22 cellular contexts compared by ENCODE assay signal in genomic region chr1:236129315-236129714, GRCh38. TPM values are rescaled to one million over a fixed set of nuclear protein-coding genes. Genes with fewer than 3 reads are reported as not detected.
DNase-seq lines count a peak whose midpoint lies in the region; ATAC-seq, FAIRE-seq and TF ChIP-seq lines count a peak whose summit lies in the region.
"Had no signal": no experiment of that assay in that cellular context is flagged by ENCODE, and none has a peak within 500 bp of the region (broad histone marks: within the 10 kb centered on the region; RNA-seq: fewer than 3 reads in every experiment).

No MANE protein-coding gene starts in this region.

- TF ChIP-seq RAD21 in K562 (CRISPR knock-in tag; conservative IDR thresholded peaks at IDR 0.05 in 1 of 2, IDR thresholded peaks at IDR 0.05 in 1 of 2) = no peak

- intact Hi-C loops in K562 (cut with micrococcal nuclease) = no loop called here
- intact Hi-C loops in kidney (cut with DNase I) = no loop called here
- intact Hi-C loops in sciatic nerve (cut with DNase I) = no loop called here
- intact Hi-C loops in posterior vena cava (cut with DNase I) = loop anchor here in 1 of 2 donors (10.0 kb wide), 1 partner anchor 185 kb away; no protein-coding TSS in a partner anchor

- H3K36me3 ChIP-seq in HUES64 (ENCODE audit: insufficient read depth, low read length) (no peaks in the 10 kb centered on the region), K562 (ENCODE audit: control insufficient read depth, insufficient read depth, low read length) (no peaks in the 10 kb centered on the region), kidney (ENCODE audit: control insufficient read depth in 1 of 2, insufficient read depth in 2 of 2, low read length in 2 of 2) (no peaks in the 10 kb centered on the region)
- H3K36me3 ChIP-seq: brain microvascular endothelial cell, spleen had no signal

- CTCF ChIA-PET in K562 (lab: Yijun Ruan, JAX; ENCODE audit: low intra/inter-chr PET ratio) = no interaction called here
- CTCF ChIA-PET in RWPE1 (lab: Yijun Ruan, JAX) = no interaction called here

- FAIRE-seq in K562 (lab: Jason Lieb, UNC) (no peak), kidney (lab: Jason Lieb, UNC) (no peak)
- FAIRE-seq: H54, TTC549 had no signal

- no peak overlapping the region for H3K4me3 ChIP-seq in HUES64 (ENCODE audit: low read length)
- H3K4me3 ChIP-seq in K562 = no peak overlapping the region
- H3K4me3 ChIP-seq in kidney (ENCODE audit: low read length in 2 of 2) = no peak overlapping the region
- H3K4me3 ChIP-seq: PC-9, spleen, testis had no signal

- H3K9ac ChIP-seq in HUES64 (ENCODE audit: low read depth, low read length) (peak overlapping the region; percentile 31), K562 (ENCODE audit: insufficient read depth in 1 of 2, low read depth in 2 of 2, low read length in 2 of 2) (no peak overlapping the region), kidney (ENCODE audit: low read length in 2 of 2) (no peak overlapping the region)

- H3K4me1 ChIP-seq in HUES64 (ENCODE audit: insufficient read depth, low read length) (peaks cover 14% of the 10 kb centered on the region), K562 (replicated peaks in 1 of 2; ENCODE audit: control insufficient read depth in 2 of 2, insufficient read depth in 2 of 2, low read length in 2 of 2) (no peaks in the 10 kb centered on the region), kidney (ENCODE audit: control insufficient read depth in 1 of 2, insufficient read depth in 1 of 2, low read depth in 1 of 2, low read length in 2 of 2) (peaks cover 2 to 3% of the 10 kb centered on the region in 2 donors)
- H3K4me1 ChIP-seq: spleen, testis had no signal

- no TSS peak for BruUV-seq in K562 (replicated peaks; lab: Mats Ljungman, UMichigan)

- no peak overlapping the region; the same call in 1 of the 2 replicates for H3K27ac ChIP-seq in HUES64 (ENCODE audit: low read depth, low read length)
- H3K27ac ChIP-seq in K562 (ENCODE audit: extremely low read depth, low read depth, low read length) = no peak overlapping the region
- H3K27ac ChIP-seq in kidney (ENCODE audit: low read depth in 2 of 2, low read length in 2 of 2) = no peak overlapping the region
- H3K27ac ChIP-seq in RWPE1 = no peak overlapping the region
- H3K27ac ChIP-seq: brain microvascular endothelial cell, HL-60, PC-9, spleen, testis had no signal

- H3K27me3 ChIP-seq in HUES64 (ENCODE audit: insufficient read depth, low read length) (no peaks in the 10 kb centered on the region), K562 (ENCODE audit: control insufficient read depth in 2 of 2, insufficient read depth in 2 of 2, low read length in 2 of 2) (peaks cover 9 to 51% of the 10 kb centered on the region in 2 experiments; a peak in 4 of 5 replicates)
- H3K27me3 ChIP-seq: brain microvascular endothelial cell, testis had no signal

- H2AFZ ChIP-seq in K562 (ENCODE audit: low read depth, low read length) = peak overlapping the region; percentile 27; the same call in 1 of the 2 replicates
- H2AFZ ChIP-seq: PC-9 had no signal

- in situ Hi-C loops in K562 (cut with MboI) = no loop called here

- ATAC-seq in K562 (peak; percentile 40), sciatic nerve (peak; percentile 69)

- no peak for TF ChIP-seq EP300 in K562 (IDR thresholded peaks at IDR 0.05; ENCODE audit: low read length)

- 60% methylated on average over 5 of the region's 5 CpGs for WGBS in HUES64
- 9% methylated on average over 5 of the region's 5 CpGs for WGBS in K562 (ENCODE audit: insufficient coverage, low coverage, missing lambda C conversion rate)

- H3K79me2 ChIP-seq in K562 (ENCODE audit: control insufficient read depth, insufficient read depth, low read length) = no peaks in the 10 kb centered on the region

- TF ChIP-seq CTCF in K562 (IDR thresholded peaks at IDR 0.05 in 2 of 3, conservative IDR thresholded peaks at IDR 0.05 in 1 of 3; ENCODE audit: insufficient read depth in 2 of 3, low read depth in 1 of 3, low read length in 3 of 3) = no peak
- no peak for TF ChIP-seq CTCF in kidney (IDR thresholded peaks at IDR 0.05; ENCODE audit: borderline replicate concordance, extremely low read depth, insufficient read depth)
- no peak for TF ChIP-seq CTCF in RWPE1 (conservative IDR thresholded peaks at IDR 0.05; ENCODE audit: low read depth)

- TF ChIP-seq POLR2A in K562 (conservative IDR thresholded peaks at IDR 0.05) = no peak

- H4K20me1 ChIP-seq in K562 (replicated peaks; ENCODE audit: control insufficient read depth, insufficient read depth, low read length) = no peaks in the 10 kb centered on the region

- H3K9me3 ChIP-seq in HUES64 (ENCODE audit: insufficient read depth, low read depth, low read length) (no peaks in the 10 kb centered on the region), K562 (replicated peaks; ENCODE audit: control insufficient read depth, insufficient read depth, low read depth, low read length) (no peaks in the 10 kb centered on the region), kidney (ENCODE audit: control insufficient read depth in 1 of 2, low read length in 2 of 2) (no peaks in the 10 kb centered on the region)
- H3K9me3 ChIP-seq: testis had no signal

- DNase-seq in K562 (ENCODE audit: extremely low read depth in 1 of 4, low spot score in 3 of 4) (no peak), kidney (peak; percentile 41), sciatic nerve (ENCODE audit: low spot score) (no peak), AG08396 (ENCODE audit: low spot score) (no peak), posterior vena cava (ENCODE audit: low spot score) (no peak), RWPE1 (ENCODE audit: low spot score) (no peak)
- DNase-seq in activated CD8-positive, alpha-beta memory T cell treated with anti-CD3 and anti-CD28 coated beads, Interleukin-2, amount 50 U/mL, for 48 hours = no peak
- DNase-seq: activated CD4-positive, alpha-beta T cell treated with anti-CD3 and anti-CD28 coated beads, Interleukin-2, amount 50 U/mL, for 4 hours; activated T-cell treated with anti-CD3 and anti-CD28 coated beads, Interleukin-2, amount 50 U/mL, for 1 hour; AML-193; brain microvascular endothelial cell; GF-D8; KBM-7; kidney glomerular epithelial cell; NCI-H748 treated with DMSO at 0.1 percent for 48 hours; PC-9; spleen; testis had no signal

- no peaks in the 10 kb centered on the region for H3K9me1 ChIP-seq in K562 (ENCODE audit: control insufficient read depth, insufficient read depth, low read length)

- no peak overlapping the region for H3K4me2 ChIP-seq in K562 (ENCODE audit: insufficient read depth, low read length)
- H3K4me2 ChIP-seq: PC-9 had no signal

- POLR2A ChIA-PET in K562 (lab: Yijun Ruan, JAX) (interaction anchor here (1.0 to 1.2 kb wide), 2 partner anchors 12 to 343 kb away, joined by 3 to 5 read pairs; no protein-coding TSS in a partner anchor), RWPE1 (lab: Yijun Ruan, JAX; ENCODE audit: low non-redundant PET) (no interaction called here)

TF ChIP-seq in K562, 482 proteins besides CTCF, POLR2A, EP300 and RAD21 (continues in another document):
- TF ChIP-seq SAFB2 (IDR thresholded peaks at IDR 0.05; ENCODE audit: borderline replicate concordance, low read depth, low read length, severe bottlenecking) (no peak), PURB (CRISPR knock-in tag; IDR thresholded peaks at IDR 0.05; ENCODE audit: low read depth) (no peak), NFYB (IDR thresholded peaks at IDR 0.05; ENCODE audit: extremely low read depth, insufficient read length) (no peak), PATZ1 (CRISPR knock-in tag; IDR thresholded peaks at IDR 0.05; ENCODE audit: borderline replicate concordance) (no peak), YBX1 (IDR thresholded peaks at IDR 0.05) (no peak), ZEB2 (IDR thresholded peaks at IDR 0.05) (no peak), ZNF165 (CRISPR knock-in tag; IDR thresholded peaks at IDR 0.05; ENCODE audit: borderline replicate concordance) (no peak)

RNA-seq across cellular contexts. Expression of gene GPR137B, which starts 13.0 kb away (rescaled TPM):
- 4.2 TPM for polyA plus RNA-seq in HUES64 (2013, experiment 1 of 2)
- polyA plus RNA-seq in HUES64 (2013, experiment 2 of 2) = 5.5 TPM
- total RNA-seq in K562 (2011; cell fraction: chromatin; rRNA removed; ENCODE audit: low replicate concordance) = 0.28 and 0.65 TPM in 2 replicates
- 0.17 and 0.79 TPM in 2 replicates for total RNA-seq in K562 (2011; cell fraction: nucleolus; rRNA removed)
- total RNA-seq in K562 (2011; cell fraction: nucleoplasm; rRNA removed) = 0.22 and 2.1 TPM in 2 replicates
- total RNA-seq in K562 (2014; rRNA removed) (0.36 and 0.94 TPM in 2 replicates), K562 (2014; rRNA removed; fragmentation: Illumina TruSeq; extraction: Trizol) (0.70 and 0.76 TPM in 2 replicates), K562 (2015; rRNA removed; fragmentation: Illumina TruSeq; extraction: Trizol) (0.75 and 0.87 TPM in 2 replicates), K562 (2021) (0.49 and 0.62 TPM in 2 replicates), kidney (22.2 TPM), sciatic nerve (91.6 TPM), posterior vena cava (10 to 100 TPM; 13.7 to 15.7 TPM)
- polyA plus RNA-seq in K562 (2011; rRNA removed) (0.04 and 0.28 TPM in 2 replicates), K562 (2014; fragmentation: Illumina TruSeq; extraction: Trizol) (1.0 and 1.1 TPM in 2 replicates), K562 (2014; fragmentation: Nextera tagmentation; extraction: Ambion mirVana) (under 1 TPM; 0.14 to 0.35 TPM), K562 (2014; rRNA removed) (0.49 and 0.62 TPM in 2 replicates), kidney (ENCODE audit: insufficient read depth, low read depth, low replicate concordance) (31.4 TPM)
- 0.07 and 0.19 TPM in 2 replicates for polyA plus RNA-seq in K562 (2011; cell fraction: cytosol; rRNA removed)
- 0.30 and 0.60 TPM in 2 replicates for polyA plus RNA-seq in K562 (2011; cell fraction: nucleus; rRNA removed)
- 0.78 and 1.8 TPM in 2 replicates for polyA plus RNA-seq in K562 (2012)
- 0.27 TPM in 1 of 2 replicates, not detected in the other for polyA minus RNA-seq in K562 (2011; rRNA and poly(A)+ RNA removed)
- polyA minus RNA-seq in K562 (2011; cell fraction: cytosol; rRNA and poly(A)+ RNA removed) = not detected in 2 replicates
- 0.13 TPM in 1 of 2 replicates, not detected in the other for polyA minus RNA-seq in K562 (2011; cell fraction: nucleus; rRNA and poly(A)+ RNA removed)
- total RNA-seq: PC-9 had no signal
